ENCODE assay signal across 31 cellular contexts in the genomic region with DNA sequence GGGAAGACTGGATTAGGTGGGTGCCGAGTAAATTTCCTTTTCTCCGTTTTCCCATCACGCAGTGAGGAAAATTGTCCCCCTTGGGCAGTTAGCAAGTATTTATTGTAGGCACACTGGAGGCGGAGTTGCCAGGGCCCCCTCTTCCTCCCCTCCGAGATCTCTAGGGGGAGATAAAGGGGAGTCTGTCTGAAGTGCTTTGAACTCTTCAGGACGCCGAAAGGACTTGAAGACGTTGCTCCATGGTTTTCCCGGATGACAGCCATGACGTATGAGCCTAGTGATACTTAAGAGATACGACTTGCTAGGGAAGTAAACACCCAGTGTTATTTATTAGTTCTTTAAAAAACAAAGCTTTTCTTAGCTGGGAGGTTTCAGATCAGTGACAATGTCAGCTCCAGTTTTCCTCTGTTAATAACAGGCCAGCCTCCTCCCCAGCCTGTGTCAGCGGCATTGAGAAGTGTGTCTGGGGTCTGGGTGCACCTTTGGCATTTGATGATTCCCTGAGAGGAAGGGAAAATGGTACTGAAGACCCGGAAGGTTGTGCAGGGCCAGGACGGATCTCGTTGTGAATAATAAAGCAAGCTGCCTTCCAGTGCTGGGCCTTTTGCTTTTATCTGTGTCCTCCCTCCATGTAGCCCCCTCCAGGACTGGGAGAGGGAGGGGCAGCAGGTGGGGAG.
DNase-seq lines count a peak whose midpoint lies in the region; ATAC-seq and TF ChIP-seq lines count a peak whose summit lies in the region.
"Had no signal": no experiment of that assay in that cellular context is flagged by ENCODE, and none has a peak within 500 bp of the region (broad histone marks: within the 10 kb centered on the region; RNA-seq: fewer than 3 reads in every experiment).

No MANE protein-coding gene starts in this region.

- H3K27ac ChIP-seq in BLaER1 = no peak overlapping the region
- no peak overlapping the region for H3K27ac ChIP-seq in effector memory CD4-positive, alpha-beta T cell (ENCODE audit: insufficient read depth, low read length, poor library complexity, severe bottlenecking)
- H3K27ac ChIP-seq: A549, breast epithelium, colonic mucosa, SJSA1 had no signal

- H3K4me2 ChIP-seq in BLaER1 = peak overlapping the region; percentile 53
- H3K4me2 ChIP-seq: A549 had no signal

- no peak overlapping the region for H3K4me3 Mint-ChIP-seq in progenitor cell of endocrine pancreas (ENCODE audit: low read depth)
- H3K4me3 Mint-ChIP-seq: activated CD4-positive, alpha-beta memory T cell treated with anti-CD3 and anti-CD28 coated beads for 36 hours; CD8-positive, alpha-beta memory T cell; effector memory CD8-positive, alpha-beta T cell; natural killer cell treated with Interleukin-12 subunit alpha and Interleukin-12 subunit beta and Interleukin-15 and Interleukin-18, amount 100 ng/mL, for 72 hours; stimulated activated naive B cell treated with anti-CD40 and anti-IgM and Interleukin-4, amounts not matched to agents 10 μg/mL and 1 μg/mL and 100 μg/mL, for 72 hours had no signal

- H3K9me3 Mint-ChIP-seq in progenitor cell of endocrine pancreas (ENCODE audit: low read depth) = peaks cover 5% of the 10 kb centered on the region
- H3K9me3 Mint-ChIP-seq: activated CD4-positive, alpha-beta memory T cell treated with anti-CD3 and anti-CD28 coated beads for 36 hours; CD8-positive, alpha-beta memory T cell; effector memory CD8-positive, alpha-beta T cell; natural killer cell treated with Interleukin-12 subunit alpha and Interleukin-12 subunit beta and Interleukin-15 and Interleukin-18, amount 100 ng/mL, for 72 hours; stimulated activated naive B cell treated with anti-CD40 and anti-IgM and Interleukin-4, amounts not matched to agents 10 μg/mL and 1 μg/mL and 100 μg/mL, for 72 hours had no signal

- H4K20me1 ChIP-seq in BLaER1 = peaks cover 7% of the 10 kb centered on the region; the same call in 1 of the 2 replicates

- H3K27me3 ChIP-seq in BLaER1 (no peaks in the 10 kb centered on the region), NT2/D1 (ENCODE audit: insufficient read depth, insufficient read length) (no peaks in the 10 kb centered on the region)
- no peaks in the 10 kb centered on the region for H3K27me3 ChIP-seq in effector memory CD4-positive, alpha-beta T cell (replicated peaks; ENCODE audit: control insufficient read depth, insufficient read depth, low read length, poor library complexity, severe bottlenecking)
- H3K27me3 ChIP-seq: breast epithelium, colonic mucosa, left lung, SJSA1 had no signal

- H3K4me3 ChIP-seq in BLaER1 (no peak overlapping the region), NT2/D1 (ENCODE audit: insufficient read length, low read depth) (no peak overlapping the region)
- H3K4me3 ChIP-seq in effector memory CD4-positive, alpha-beta T cell (ENCODE audit: insufficient read depth, low read depth, low read length, poor library complexity, severe bottlenecking) = no peak overlapping the region
- H3K4me3 ChIP-seq: A549, breast epithelium, colonic mucosa, left lung, SJSA1 had no signal

- peaks cover 3% of the 10 kb centered on the region for H3K36me3 Mint-ChIP-seq in progenitor cell of endocrine pancreas (ENCODE audit: insufficient read depth)
- H3K36me3 Mint-ChIP-seq: activated CD4-positive, alpha-beta memory T cell treated with anti-CD3 and anti-CD28 coated beads for 36 hours; CD8-positive, alpha-beta memory T cell; natural killer cell treated with Interleukin-12 subunit alpha and Interleukin-12 subunit beta and Interleukin-15 and Interleukin-18, amount 100 ng/mL, for 72 hours; stimulated activated naive B cell treated with anti-CD40 and anti-IgM and Interleukin-4, amounts not matched to agents 10 μg/mL and 1 μg/mL and 100 μg/mL, for 72 hours had no signal

- TF ChIP-seq CTCF in progenitor cell of endocrine pancreas (IDR thresholded peaks at IDR 0.05; ENCODE audit: unreplicated experiment) = no peak

- H3K36me3 ChIP-seq in BLaER1 = no peaks in the 10 kb centered on the region
- H3K36me3 ChIP-seq in NT2/D1 (ENCODE audit: insufficient read depth, insufficient read length, low read length) = peaks cover 3% of the 10 kb centered on the region
- no peaks in the 10 kb centered on the region for H3K36me3 ChIP-seq in effector memory CD4-positive, alpha-beta T cell (ENCODE audit: control insufficient read depth, insufficient read depth, low read length)
- H3K36me3 ChIP-seq: breast epithelium, colonic mucosa, left lung, SJSA1 had no signal

- H3K9ac ChIP-seq in BLaER1 (no peak overlapping the region), NT2/D1 (ENCODE audit: insufficient read length, low read depth) (peak overlapping the region; percentile 22)

- H3K9me3 ChIP-seq in BLaER1 (peaks cover 5% of the 10 kb centered on the region), NT2/D1 (ENCODE audit: insufficient read depth, low read length) (peaks cover 11% of the 10 kb centered on the region)
- H3K9me3 ChIP-seq in effector memory CD4-positive, alpha-beta T cell (ENCODE audit: control insufficient read depth, low read length) = no peaks in the 10 kb centered on the region
- H3K9me3 ChIP-seq: A549, breast epithelium, colonic mucosa, left lung, SJSA1 had no signal

- ATAC-seq in HG03280 (IDR thresholded peaks at IDR 0.05; ENCODE audit: unreplicated experiment) = no peak
- ATAC-seq: A549; activated CD4-positive, CD25-positive, alpha-beta regulatory T cell treated with anti-CD3 and anti-CD28 coated beads, Interleukin-2, amount 50 U/mL, for 24 hours; effector memory CD8-positive, alpha-beta T cell; left lung; natural killer cell treated with Interleukin-12 subunit alpha and Interleukin-12 subunit beta and Interleukin-15 and Interleukin-18, amount 100 ng/mL, for 72 hours; sciatic nerve; stimulated activated naive B cell treated with anti-CD40 and anti-IgM and Interleukin-4, amounts not matched to agents 10 μg/mL and 1 μg/mL and 100 μg/mL, for 72 hours had no signal

- H3K27me3 Mint-ChIP-seq in progenitor cell of endocrine pancreas = no peaks in the 10 kb centered on the region

- H3K4me1 ChIP-seq in BLaER1 = peaks cover 38% of the 10 kb centered on the region
- H3K4me1 ChIP-seq in NT2/D1 (ENCODE audit: insufficient read depth, insufficient read length) = peaks cover 35% of the 10 kb centered on the region
- no peaks in the 10 kb centered on the region for H3K4me1 ChIP-seq in effector memory CD4-positive, alpha-beta T cell (ENCODE audit: control insufficient read depth, insufficient read depth, low read length, poor library complexity, severe bottlenecking)
- H3K4me1 ChIP-seq: A549, colonic mucosa had no signal

- DNase-seq in NT2/D1 (ENCODE audit: low read depth, low spot score) = no peak
- DNase-seq in left kidney (ENCODE audit: low read depth, low spot score) = peak; percentile 80
- no peak for DNase-seq in progenitor cell of endocrine pancreas (ENCODE audit: low spot score, unreplicated experiment)
- DNase-seq in NCI-H1694 treated with DMSO at 0.1 percent for 48 hours (lab: John Stamatoyannopoulos, UW) = no peak
- no peak for DNase-seq in DMS153 treated with DMSO at 0.1 percent for 48 hours (lab: John Stamatoyannopoulos, UW; ENCODE audit: unreplicated experiment)
- DNase-seq in effector memory CD4-positive, alpha-beta T cell = no peak
- DNase-seq: activated CD4-positive, alpha-beta memory T cell treated with anti-CD3 and anti-CD28 coated beads for 36 hours; activated CD8-positive, alpha-beta memory T cell treated with anti-CD3 and anti-CD28 coated beads, Interleukin-2, amount 50 U/mL, for 48 hours; activated naive CD4-positive, alpha-beta T cell treated with anti-CD3 and anti-CD28 coated beads, Interleukin-2, amount 50 U/mL, for 16 hours; AML-193; amygdala; CD8-positive, alpha-beta memory T cell; colonic mucosa; effector memory CD8-positive, alpha-beta T cell; foreskin fibroblast; KBM-7; left lung; NCI-H1105 treated with DMSO at 0.1 percent for 48 hours; NCI-H2029 treated with DMSO at 0.1 percent for 48 hours; NCI-H446; NCI-H774; stimulated activated naive B cell treated with anti-CD40 and anti-IgM and Interleukin-4, amounts not matched to agents 10 μg/mL and 1 μg/mL and 100 μg/mL, for 72 hours; T-helper 1 cell had no signal

- peak overlapping the region; percentile 10 for H3K27ac Mint-ChIP-seq in progenitor cell of endocrine pancreas
- H3K27ac Mint-ChIP-seq: activated CD4-positive, alpha-beta memory T cell treated with anti-CD3 and anti-CD28 coated beads for 36 hours; CD8-positive, alpha-beta memory T cell; effector memory CD8-positive, alpha-beta T cell; natural killer cell treated with Interleukin-12 subunit alpha and Interleukin-12 subunit beta and Interleukin-15 and Interleukin-18, amount 100 ng/mL, for 72 hours; stimulated activated naive B cell treated with anti-CD40 and anti-IgM and Interleukin-4, amounts not matched to agents 10 μg/mL and 1 μg/mL and 100 μg/mL, for 72 hours had no signal

- peaks cover 13% of the 10 kb centered on the region for H3K4me1 Mint-ChIP-seq in progenitor cell of endocrine pancreas (ENCODE audit: low read depth)
